11 cellular contexts compared by ENCODE assay signal in genomic region chr5:154072782-154073171, GRCh38. TPM values are rescaled to one million over a fixed set of nuclear protein-coding genes. Genes with fewer than 3 reads are reported as not detected.
A peak's percentile ranks its signal among the peaks of the same experiment; 100 is the strongest.
DNase-seq lines count a peak whose midpoint lies in the region; ATAC-seq and TF ChIP-seq lines count a peak whose summit lies in the region.
"Had no signal": no experiment of that assay in that cellular context is flagged by ENCODE, and none has a peak within 500 bp of the region (broad histone marks: within the 10 kb centered on the region; RNA-seq: fewer than 3 reads in every experiment).

No MANE protein-coding gene starts in this region.

- H2AFZ ChIP-seq in GM23338 (peak overlapping the region; percentile 57; the same call in 1 of the 2 replicates), osteoblast (ENCODE audit: low read length) (peak overlapping the region; percentile 57)

- no peak for DNase-seq in activated CD4-positive, alpha-beta memory T cell treated with anti-CD3 and anti-CD28 coated beads, Interleukin-2, amount 10 ng/mL, durations not matched to agents 7 days and 5 days
- DNase-seq in activated CD4-positive, alpha-beta memory T cell treated with anti-CD3 and anti-CD28 coated beads for 36 hours = no peak
- DNase-seq in GM23338 (ENCODE audit: low spot score) (no peak), osteoblast (ENCODE audit: insufficient read length, low spot score, missing footprints) (no peak), COLO829 (ENCODE audit: low spot score) (no peak), Kasumi-1 (lab: John Stamatoyannopoulos, UW) (no peak), GM10266 (ENCODE audit: extremely low spot score) (no peak)
- no peak for DNase-seq in activated naive CD8-positive, alpha-beta T cell treated with anti-CD3 and anti-CD28 coated beads, Interleukin-2, amount 10 ng/mL, durations not matched to agents 7 days and 5 days

- no peaks in the 10 kb centered on the region for H3K36me3 ChIP-seq in GM23338 (ENCODE audit: insufficient read depth)
- no peaks in the 10 kb centered on the region for H3K36me3 ChIP-seq in osteoblast (ENCODE audit: insufficient read depth, low read length)
- H3K36me3 ChIP-seq: sigmoid colon had no signal

- peaks cover 56% of the 10 kb centered on the region for H3K4me1 Mint-ChIP-seq in activated CD4-positive, alpha-beta memory T cell treated with anti-CD3 and anti-CD28 coated beads, Interleukin-2, amount 10 ng/mL, durations not matched to agents 7 days and 5 days
- peaks cover 8% of the 10 kb centered on the region for H3K4me1 Mint-ChIP-seq in activated CD4-positive, alpha-beta memory T cell treated with anti-CD3 and anti-CD28 coated beads for 36 hours (ENCODE audit: low read depth)
- H3K4me1 Mint-ChIP-seq in GM23338 = peaks cover 10% of the 10 kb centered on the region; the same call in 2 of the 3 replicates
- peaks cover 40% of the 10 kb centered on the region for H3K4me1 Mint-ChIP-seq in activated naive CD8-positive, alpha-beta T cell treated with anti-CD3 and anti-CD28 coated beads, Interleukin-2, amount 10 ng/mL, durations not matched to agents 7 days and 5 days

- H3K27me3 Mint-ChIP-seq in activated CD4-positive, alpha-beta memory T cell treated with anti-CD3 and anti-CD28 coated beads, Interleukin-2, amount 10 ng/mL, durations not matched to agents 7 days and 5 days = no peaks in the 10 kb centered on the region
- no peaks in the 10 kb centered on the region for H3K27me3 Mint-ChIP-seq in activated CD4-positive, alpha-beta memory T cell treated with anti-CD3 and anti-CD28 coated beads for 36 hours
- peaks cover 2% of the 10 kb centered on the region for H3K27me3 Mint-ChIP-seq in GM23338 (ENCODE audit: insufficient read depth, low read depth, poor library complexity)
- H3K27me3 Mint-ChIP-seq in activated naive CD8-positive, alpha-beta T cell treated with anti-CD3 and anti-CD28 coated beads, Interleukin-2, amount 10 ng/mL, durations not matched to agents 7 days and 5 days = peaks cover 3% of the 10 kb centered on the region

- H3K9me3 ChIP-seq in osteoblast (ENCODE audit: low read depth, low read length) = no peaks in the 10 kb centered on the region
- H3K9me3 ChIP-seq: Caco-2, sigmoid colon had no signal

- POLR2A ChIA-PET in activated CD4-positive, alpha-beta memory T cell treated with anti-CD3 and anti-CD28 coated beads, Interleukin-2, amount 10 ng/mL, durations not matched to agents 7 days and 5 days (lab: Charles Lee) = interaction anchor here (0.6 to 5.5 kb wide), 10 partner anchors 15 to 1544 kb away, joined by 3 to 36 read pairs (median 6); partner anchors contain the start of genes FAM114A2, GALNT10, MFAP3 and SAP30L
- POLR2A ChIA-PET in activated CD4-positive, alpha-beta memory T cell treated with anti-CD3 and anti-CD28 coated beads for 36 hours (lab: Charles Lee) = interaction anchor here (0.7 to 0.9 kb wide), 2 partner anchors 332 to 425 kb away, joined by 3 read pairs; no protein-coding TSS in a partner anchor
- POLR2A ChIA-PET in activated naive CD8-positive, alpha-beta T cell treated with anti-CD3 and anti-CD28 coated beads, Interleukin-2, amount 10 ng/mL, durations not matched to agents 7 days and 5 days (lab: Charles Lee) = interaction anchor here (0.8 to 2.0 kb wide), 10 partner anchors 13 to 332 kb away, joined by 3 to 20 read pairs (median 4); partner anchors contain the start of genes FAM114A2, GALNT10 and MFAP3

- H3K27ac ChIP-seq in GM23338 (ENCODE audit: low read depth) (no peak overlapping the region), osteoblast (ENCODE audit: low read depth, low read length) (no peak overlapping the region)
- H3K27ac ChIP-seq: sigmoid colon had no signal

- H3K27ac Mint-ChIP-seq in activated CD4-positive, alpha-beta memory T cell treated with anti-CD3 and anti-CD28 coated beads, Interleukin-2, amount 10 ng/mL, durations not matched to agents 7 days and 5 days = peak overlapping the region; percentile 27
- no peak overlapping the region for H3K27ac Mint-ChIP-seq in activated CD4-positive, alpha-beta memory T cell treated with anti-CD3 and anti-CD28 coated beads for 36 hours
- peak overlapping the region; percentile 34 for H3K27ac Mint-ChIP-seq in GM23338
- peak overlapping the region; percentile 78 for H3K27ac Mint-ChIP-seq in activated naive CD8-positive, alpha-beta T cell treated with anti-CD3 and anti-CD28 coated beads, Interleukin-2, amount 10 ng/mL, durations not matched to agents 7 days and 5 days
- H3K27ac Mint-ChIP-seq: endodermal cell had no signal

- H3K4me3 ChIP-seq in GM23338 (no peak overlapping the region), osteoblast (ENCODE audit: insufficient read depth, low read length) (no peak overlapping the region)
- H3K4me3 ChIP-seq: sigmoid colon had no signal

- H3K4me2 ChIP-seq in GM23338 (0 out of 2 replicates have a peak overlapping the region, but pooled peaks have one; percentile 5), osteoblast (ENCODE audit: insufficient read depth, low read length) (no peak overlapping the region)

- H3K4me1 ChIP-seq in GM23338 (ENCODE audit: insufficient read depth) (peaks cover 7% of the 10 kb centered on the region), osteoblast (ENCODE audit: insufficient read depth, low read length) (peaks cover 4% of the 10 kb centered on the region)
- H3K4me1 ChIP-seq: Caco-2 had no signal

- H4K20me1 ChIP-seq in GM23338 (replicated peaks; ENCODE audit: insufficient read depth) (no peaks in the 10 kb centered on the region), osteoblast (ENCODE audit: insufficient read depth, low read length) (peaks cover 5% of the 10 kb centered on the region)

- no peaks in the 10 kb centered on the region for H3K9me3 Mint-ChIP-seq in activated CD4-positive, alpha-beta memory T cell treated with anti-CD3 and anti-CD28 coated beads, Interleukin-2, amount 10 ng/mL, durations not matched to agents 7 days and 5 days
- H3K9me3 Mint-ChIP-seq in activated CD4-positive, alpha-beta memory T cell treated with anti-CD3 and anti-CD28 coated beads for 36 hours = no peaks in the 10 kb centered on the region
- H3K9me3 Mint-ChIP-seq in GM23338 = no peaks in the 10 kb centered on the region
- no peaks in the 10 kb centered on the region for H3K9me3 Mint-ChIP-seq in activated naive CD8-positive, alpha-beta T cell treated with anti-CD3 and anti-CD28 coated beads, Interleukin-2, amount 10 ng/mL, durations not matched to agents 7 days and 5 days

- H3K27me3 ChIP-seq in GM23338 (ENCODE audit: insufficient read depth) (no peaks in the 10 kb centered on the region), osteoblast (ENCODE audit: insufficient read depth, low read length) (no peaks in the 10 kb centered on the region)
- H3K27me3 ChIP-seq: sigmoid colon had no signal

- ATAC-seq in GM23338 = peak; percentile 86
- no peak for ATAC-seq in activated naive CD8-positive, alpha-beta T cell treated with anti-CD3 and anti-CD28 coated beads, Interleukin-2, amount 10 ng/mL, durations not matched to agents 7 days and 5 days (ENCODE audit: low read depth)

- no peaks in the 10 kb centered on the region for H3K36me3 Mint-ChIP-seq in activated CD4-positive, alpha-beta memory T cell treated with anti-CD3 and anti-CD28 coated beads, Interleukin-2, amount 10 ng/mL, durations not matched to agents 7 days and 5 days (ENCODE audit: low read depth)
- H3K36me3 Mint-ChIP-seq in activated CD4-positive, alpha-beta memory T cell treated with anti-CD3 and anti-CD28 coated beads for 36 hours = no peaks in the 10 kb centered on the region
- no peaks in the 10 kb centered on the region for H3K36me3 Mint-ChIP-seq in GM23338 (ENCODE audit: low read depth)
- H3K36me3 Mint-ChIP-seq in activated naive CD8-positive, alpha-beta T cell treated with anti-CD3 and anti-CD28 coated beads, Interleukin-2, amount 10 ng/mL, durations not matched to agents 7 days and 5 days = peaks cover 1% of the 10 kb centered on the region

- H3K9me2 ChIP-seq in GM23338 (ENCODE audit: insufficient read depth) = no peaks in the 10 kb centered on the region

- H3K79me2 ChIP-seq in GM23338 (replicated peaks; ENCODE audit: insufficient read depth) (no peaks in the 10 kb centered on the region), osteoblast (ENCODE audit: insufficient read depth, low read length) (no peaks in the 10 kb centered on the region)

- TF ChIP-seq CTCF in GM23338 (conservative IDR thresholded peaks at IDR 0.05; ENCODE audit: low read depth in 2 of 2) (no peak), osteoblast (IDR thresholded peaks at IDR 0.05; ENCODE audit: extremely low read depth, low read depth, low read length) (no peak), GM10266 (IDR thresholded peaks at IDR 0.05; ENCODE audit: control insufficient read depth, insufficient read depth, low read depth, missing control alignments) (no peak)

- H3F3A ChIP-seq in GM23338 (replicated peaks; ENCODE audit: low read depth) = no peaks in the 10 kb centered on the region

- intact Hi-C loops in activated CD4-positive, alpha-beta memory T cell treated with anti-CD3 and anti-CD28 coated beads for 36 hours (cut with micrococcal nuclease) = loop anchor here (1.0 to 10.0 kb wide), 10 partner anchors 98 to 538 kb away; no protein-coding TSS in a partner anchor

- CTCF ChIA-PET in activated CD4-positive, alpha-beta memory T cell treated with anti-CD3 and anti-CD28 coated beads, Interleukin-2, amount 10 ng/mL, durations not matched to agents 7 days and 5 days (lab: Charles Lee) = interaction anchor here (0.7 to 10.8 kb wide), 52 partner anchors 9 to 406 kb away, joined by 3 to 209 read pairs (median 4); partner anchors contain the start of genes FAM114A2, GALNT10 and MFAP3
- CTCF ChIA-PET in activated CD4-positive, alpha-beta memory T cell treated with anti-CD3 and anti-CD28 coated beads for 36 hours (lab: Charles Lee) = interaction anchor here (0.8 to 6.8 kb wide), 47 partner anchors 9 to 953 kb away, joined by 3 to 167 read pairs (median 5); partner anchors contain the start of genes FAM114A2, GALNT10 and MFAP3

- H3K4me3 Mint-ChIP-seq in activated CD4-positive, alpha-beta memory T cell treated with anti-CD3 and anti-CD28 coated beads, Interleukin-2, amount 10 ng/mL, durations not matched to agents 7 days and 5 days = no peak overlapping the region
- no peak overlapping the region for H3K4me3 Mint-ChIP-seq in activated CD4-positive, alpha-beta memory T cell treated with anti-CD3 and anti-CD28 coated beads for 36 hours
- no peak overlapping the region for H3K4me3 Mint-ChIP-seq in GM23338
- no peak overlapping the region for H3K4me3 Mint-ChIP-seq in activated naive CD8-positive, alpha-beta T cell treated with anti-CD3 and anti-CD28 coated beads, Interleukin-2, amount 10 ng/mL, durations not matched to agents 7 days and 5 days
- H3K4me3 Mint-ChIP-seq: endodermal cell had no signal

RNA-seq across cellular contexts. Expression of gene MFAP3, which starts 34.0 kb away (rescaled TPM):
- 10 to 100 TPM; 23.5 to 25.5 TPM for total RNA-seq in activated CD4-positive, alpha-beta memory T cell treated with anti-CD3 and anti-CD28 coated beads, Interleukin-2, amount 10 ng/mL, durations not matched to agents 7 days and 5 days
- 10 to 100 TPM; 10.0 to 11.1 TPM for total RNA-seq in activated CD4-positive, alpha-beta memory T cell treated with anti-CD3 and anti-CD28 coated beads for 36 hours
- total RNA-seq in GM23338 (2014; rRNA removed; shearing (Covaris generic)) = 47.5 and 51.3 TPM in 2 replicates
- polyA plus RNA-seq in GM23338 (2016; fragmentation: Nextera tagmentation; extraction: Ambion mirVana) = 1.3 and 2.9 TPM in 2 replicates
- total RNA-seq in activated naive CD8-positive, alpha-beta T cell treated with anti-CD3 and anti-CD28 coated beads, Interleukin-2, amount 10 ng/mL, durations not matched to agents 7 days and 5 days = 10 to 100 TPM; 26.0 to 26.1 TPM
- 84.3 and 90.1 TPM in 2 replicates for total RNA-seq in osteoblast

RNA-seq across cellular contexts. Expression of gene FAM114A2, which starts 34.1 kb away (rescaled TPM):
- 10 to 100 TPM; 27.0 to 28.5 TPM for total RNA-seq in activated CD4-positive, alpha-beta memory T cell treated with anti-CD3 and anti-CD28 coated beads, Interleukin-2, amount 10 ng/mL, durations not matched to agents 7 days and 5 days
- 10 to 100 TPM; 27.4 to 27.8 TPM for total RNA-seq in activated CD4-positive, alpha-beta memory T cell treated with anti-CD3 and anti-CD28 coated beads for 36 hours
- total RNA-seq in GM23338 (2014; rRNA removed; shearing (Covaris generic)) = 5.8 and 10.5 TPM in 2 replicates
- polyA plus RNA-seq in GM23338 (2016; fragmentation: Nextera tagmentation; extraction: Ambion mirVana) = 4.7 and 4.9 TPM in 2 replicates
- total RNA-seq in activated naive CD8-positive, alpha-beta T cell treated with anti-CD3 and anti-CD28 coated beads, Interleukin-2, amount 10 ng/mL, durations not matched to agents 7 days and 5 days = 10 to 100 TPM; 25.8 to 28.6 TPM
- total RNA-seq in osteoblast = 31.8 and 40.9 TPM in 2 replicates
